In the genomic region with DNA sequence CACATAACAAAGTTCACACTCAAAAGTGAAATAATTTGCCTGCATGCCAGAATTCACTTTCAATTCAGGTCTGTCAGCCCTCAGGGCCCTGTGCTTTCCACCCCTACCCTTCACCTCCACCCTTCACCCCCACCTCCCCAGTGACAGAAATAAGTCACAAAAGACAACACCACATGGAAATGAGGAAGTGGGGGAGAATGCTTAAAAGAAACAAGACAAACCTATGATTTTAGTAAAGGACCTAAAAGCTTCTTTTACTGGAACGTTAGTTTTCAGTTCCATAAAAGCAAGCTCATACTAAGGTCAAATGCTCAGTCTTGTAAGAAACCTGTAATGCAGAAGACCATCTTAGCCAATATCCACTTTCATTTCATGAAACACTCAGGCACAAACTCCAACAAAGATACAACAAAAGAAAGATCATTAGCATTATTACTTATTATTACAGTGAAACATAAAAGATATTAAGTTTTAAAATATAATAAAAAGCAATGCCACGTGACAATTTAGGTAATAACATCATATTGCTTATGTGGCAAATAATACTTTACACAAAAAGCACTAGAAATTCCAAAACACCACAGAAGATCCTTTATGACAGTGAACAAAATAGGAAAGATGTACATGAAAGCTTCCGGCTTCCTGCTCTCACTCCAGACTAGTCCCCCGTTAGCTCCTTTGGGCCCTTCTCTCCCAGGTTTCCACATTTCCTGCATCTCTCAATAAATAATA, we compare ENCODE assay signal across 10 cellular contexts.
DNase-seq lines count a peak whose midpoint lies in the region; ATAC-seq and TF ChIP-seq lines count a peak whose summit lies in the region.
"Had no signal": no experiment of that assay in that cellular context is flagged by ENCODE, and none has a peak within 500 bp of the region (broad histone marks: within the 10 kb centered on the region; RNA-seq: fewer than 3 reads in every experiment).

No MANE protein-coding gene starts in this region.

- H4K20me1 ChIP-seq in OCI-LY7 (ENCODE audit: insufficient read depth, low read length) = no peaks in the 10 kb centered on the region

- no peak overlapping the region for H2AFZ ChIP-seq in OCI-LY7 (ENCODE audit: low read length)

- TF ChIP-seq CTCF in OCI-LY7 (conservative IDR thresholded peaks at IDR 0.05; ENCODE audit: low read length) = no peak
- no peak for TF ChIP-seq CTCF in RWPE1 (conservative IDR thresholded peaks at IDR 0.05; ENCODE audit: low read depth)

- BruUV-seq in OCI-LY7 (replicated peaks; lab: Mats Ljungman, UMichigan) = no TSS peak

- H3K27ac ChIP-seq in OCI-LY7 (ENCODE audit: low read depth, low read length, poor library complexity, severe bottlenecking) (peak overlapping the region; percentile 16), RWPE1 (no peak overlapping the region)
- H3K27ac ChIP-seq: cardiac muscle cell had no signal

- H3K9me2 ChIP-seq in OCI-LY7 (ENCODE audit: insufficient read depth, low read length) = no peaks in the 10 kb centered on the region

- H3K9me3 ChIP-seq in OCI-LY7 (ENCODE audit: low read length) = no peaks in the 10 kb centered on the region

- DNase-seq in GDM1 (lab: John Stamatoyannopoulos, UW) (peak; percentile 53), OCI-LY7 (ENCODE audit: low spot score) (peak; percentile 51), RWPE1 (ENCODE audit: low spot score) (no peak), T-helper 9 cell (no peak), left lobe of liver (ENCODE audit: low spot score) (no peak), globus pallidus (ENCODE audit: low spot score) (no peak)
- DNase-seq: islet precursor cell had no signal

- CTCF ChIA-PET in OCI-LY7 (lab: Charles Lee; ENCODE audit: unreplicated experiment) (no interaction called here), RWPE1 (lab: Yijun Ruan, JAX) (no interaction called here)

- H3K4me3 ChIP-seq in OCI-LY7 (ENCODE audit: low read depth, low read length, poor library complexity, severe bottlenecking) = no peak overlapping the region
- H3K4me3 ChIP-seq: cardiac muscle cell had no signal

- intact Hi-C loops in OCI-LY7 (cut with micrococcal nuclease; ENCODE audit: unreplicated experiment) = no loop called here

- H3K4me1 ChIP-seq in OCI-LY7 (ENCODE audit: insufficient read depth, low read length, poor library complexity, severe bottlenecking) = peaks cover 18% of the 10 kb centered on the region

- ATAC-seq in GM19351 (IDR thresholded peaks at IDR 0.05; ENCODE audit: unreplicated experiment) (peak; percentile 92), HG03060 (IDR thresholded peaks at IDR 0.05; ENCODE audit: low read depth, unreplicated experiment) (peak; percentile 66), left lobe of liver (no peak)

- peaks cover 34% of the 10 kb centered on the region for H3K36me3 ChIP-seq in OCI-LY7 (ENCODE audit: insufficient read depth, low read length)

- POLR2A ChIA-PET in OCI-LY7 (lab: Charles Lee) (interaction anchor here (0.5 to 2.6 kb wide), 9 partner anchors 10 to 170 kb away, joined by 3 to 8 read pairs (median 4); no protein-coding TSS in a partner anchor), RWPE1 (lab: Yijun Ruan, JAX; ENCODE audit: low non-redundant PET) (no interaction called here)

- no peaks in the 10 kb centered on the region for H3K79me2 ChIP-seq in OCI-LY7 (ENCODE audit: insufficient read depth, low read depth, low read length)

- H3K4me2 ChIP-seq in OCI-LY7 (ENCODE audit: low read length) = peak overlapping the region; percentile 42; the same call in 1 of the 2 replicates

Comparison
In these comparisons a context has a peak if more than half of its experiments do, and no peak if none do; other contexts are left out.
1. DNase-seq: peak in GDM1 (single experiment) and OCI-LY7 (single experiment); none in RWPE1 (single experiment), T-helper 9 cell (single experiment), left lobe of liver (single experiment) and globus pallidus (single experiment).